ENCODE assay signal across 1 cellular context in genomic region chr16:12199524-12199923, GRCh38.
A peak's percentile ranks its signal among the peaks of the same experiment; 100 is the strongest.
TF ChIP-seq lines count a peak whose summit lies in the region.

No MANE protein-coding gene starts in this region.

TF ChIP-seq in HepG2, 621 proteins besides CTCF, POLR2A, EP300 and RAD21 (continued from another document and continues in another):
- TF ChIP-seq ZBTB34 (CRISPR knock-in tag; IDR thresholded peaks at IDR 0.05) (no peak), ZNF644 (CRISPR knock-in tag; IDR thresholded peaks at IDR 0.05; ENCODE audit: low read depth) (peak; percentile 93), ZNF577 (CRISPR knock-in tag; IDR thresholded peaks at IDR 0.05; ENCODE audit: borderline replicate concordance, low read depth) (no peak), RXRA (CRISPR knock-in tag; IDR thresholded peaks at IDR 0.05) (0 out of 2 replicates have a peak, but pooled peaks have one; percentile 32), ZNF280B (CRISPR knock-in tag; IDR thresholded peaks at IDR 0.05; ENCODE audit: borderline replicate concordance) (no peak), ZNF282 (IDR thresholded peaks at IDR 0.05; ENCODE audit: partially characterized antibody) (no peak), ATM (IDR thresholded peaks at IDR 0.05; ENCODE audit: borderline replicate concordance) (no peak), ZNF101 (CRISPR knock-in tag; IDR thresholded peaks at IDR 0.05; ENCODE audit: borderline replicate concordance, low read depth) (no peak), GTF2F1 (IDR thresholded peaks at IDR 0.05; ENCODE audit: low read length) (no peak), DR1 (CRISPR knock-in tag; IDR thresholded peaks at IDR 0.05) (no peak), FIP1L1 (IDR thresholded peaks at IDR 0.05; ENCODE audit: borderline replicate concordance, insufficient read depth, low read depth, low read length) (no peak), ZNF775 (CRISPR knock-in tag; IDR thresholded peaks at IDR 0.05; ENCODE audit: borderline replicate concordance) (no peak), ZNF761 (CRISPR knock-in tag; conservative IDR thresholded peaks at IDR 0.05) (no peak), ZZZ3 (CRISPR knock-in tag; IDR thresholded peaks at IDR 0.05; ENCODE audit: borderline replicate concordance) (no peak), KAT7 (CRISPR knock-in tag; IDR thresholded peaks at IDR 0.05; ENCODE audit: borderline replicate concordance) (no peak), FOXP1 (IDR thresholded peaks at IDR 0.05) (no peak), FOXP1 (CRISPR knock-in tag; IDR thresholded peaks at IDR 0.05) (no peak), U2AF2 (IDR thresholded peaks at IDR 0.05; ENCODE audit: low read depth, low read length) (no peak), RFX5 (IDR thresholded peaks at IDR 0.05; ENCODE audit: low read depth, low read length) (no peak), ZNF251 (CRISPR knock-in tag; IDR thresholded peaks at IDR 0.05) (no peak), XRCC5 (optimal IDR thresholded peaks at IDR 0.05; ENCODE audit: low read length) (peak; percentile 51), ZNF362 (CRISPR knock-in tag; IDR thresholded peaks at IDR 0.05; ENCODE audit: borderline replicate concordance) (0 out of 2 replicates have a peak, but pooled peaks have one; percentile 43), ZSCAN20 (CRISPR knock-in tag; IDR thresholded peaks at IDR 0.05; ENCODE audit: borderline replicate concordance) (0 out of 2 replicates have a peak, but pooled peaks have one; percentile 84), DNMT3B (CRISPR knock-in tag; conservative IDR thresholded peaks at IDR 0.05) (no peak; the same call in 1 of the 2 replicates), CBFB (CRISPR knock-in tag; IDR thresholded peaks at IDR 0.05) (no peak), ZNF691 (CRISPR knock-in tag; IDR thresholded peaks at IDR 0.05; ENCODE audit: borderline replicate concordance, low read depth) (no peak), ATAD3A (CRISPR knock-in tag; IDR thresholded peaks at IDR 0.05) (no peak), ZFP91 (CRISPR knock-in tag; IDR thresholded peaks at IDR 0.05; ENCODE audit: borderline replicate concordance) (no peak), ZNF430 (CRISPR knock-in tag; IDR thresholded peaks at IDR 0.05) (peak; percentile 78; the same call in 1 of the 2 replicates), RFXAP (CRISPR knock-in tag; IDR thresholded peaks at IDR 0.05; ENCODE audit: borderline replicate concordance) (0 out of 2 replicates have a peak, but pooled peaks have one; percentile 56), SRY (CRISPR knock-in tag; IDR thresholded peaks at IDR 0.05) (no peak; the same call in 1 of the 2 replicates), NPAS2 (CRISPR knock-in tag; IDR thresholded peaks at IDR 0.05; ENCODE audit: borderline replicate concordance) (0 out of 2 replicates have a peak, but pooled peaks have one; percentile 33), ZBTB39 (CRISPR knock-in tag; IDR thresholded peaks at IDR 0.05) (no peak), MED8 (CRISPR knock-in tag; IDR thresholded peaks at IDR 0.05; ENCODE audit: insufficient replicate concordance) (no peak), REPIN1 (CRISPR knock-in tag; IDR thresholded peaks at IDR 0.05; ENCODE audit: borderline replicate concordance, low read depth) (no peak), ZNF24 (IDR thresholded peaks at IDR 0.05) (no peak), ZNF468 (CRISPR knock-in tag; IDR thresholded peaks at IDR 0.05) (no peak), GLI4 (CRISPR knock-in tag; IDR thresholded peaks at IDR 0.05; ENCODE audit: borderline replicate concordance) (no peak), CCDC6 (CRISPR knock-in tag; IDR thresholded peaks at IDR 0.05) (no peak), ZNF280D (CRISPR knock-in tag; IDR thresholded peaks at IDR 0.05) (peak; percentile 31; the same call in 1 of the 2 replicates), MTA3 (CRISPR knock-in tag; IDR thresholded peaks at IDR 0.05) (no peak), SP5 (CRISPR knock-in tag; IDR thresholded peaks at IDR 0.05; ENCODE audit: borderline replicate concordance, low read depth) (0 out of 2 replicates have a peak, but pooled peaks have one; percentile 21), ZNF512 (CRISPR knock-in tag; IDR thresholded peaks at IDR 0.05) (no peak), MIER3 (CRISPR knock-in tag; IDR thresholded peaks at IDR 0.05; ENCODE audit: borderline replicate concordance) (peak; percentile 52; the same call in 1 of the 2 replicates), ZSCAN9 (CRISPR knock-in tag; IDR thresholded peaks at IDR 0.05; ENCODE audit: borderline replicate concordance) (peak; percentile 99), ZNF704 (CRISPR knock-in tag; IDR thresholded peaks at IDR 0.05; ENCODE audit: borderline replicate concordance) (no peak), IRX3 (CRISPR knock-in tag; IDR thresholded peaks at IDR 0.05; ENCODE audit: borderline replicate concordance, low read depth) (no peak), POLR2AphosphoS5 (IDR thresholded peaks at IDR 0.05; ENCODE audit: low read depth, low read length) (no peak), ZNF678 (CRISPR knock-in tag; IDR thresholded peaks at IDR 0.05) (no peak)
